In the genomic region with DNA sequence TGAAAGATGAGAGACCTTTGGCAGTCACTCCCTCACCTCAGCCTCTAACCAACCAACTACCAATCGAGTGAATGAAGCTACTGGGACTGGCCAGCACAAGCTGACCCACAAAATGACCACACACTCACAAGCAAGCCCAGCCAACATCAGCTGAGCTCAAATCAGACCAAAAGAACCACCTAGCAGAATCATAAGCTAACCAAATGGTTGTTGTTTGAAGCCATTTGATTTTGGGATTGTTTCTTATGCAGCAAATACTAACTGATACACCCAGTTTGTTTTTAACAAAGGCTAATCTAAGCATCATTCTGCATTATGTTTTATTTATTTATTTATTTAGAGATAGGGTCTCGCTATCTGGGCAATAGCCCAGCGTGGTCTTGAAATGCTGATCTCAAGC, we compare ENCODE assay signal across 10 cellular contexts.
"Had no signal": no experiment of that assay in that cellular context is flagged by ENCODE, and none has a peak within 500 bp of the region (broad histone marks: within the 10 kb centered on the region; RNA-seq: fewer than 3 reads in every experiment).

No MANE protein-coding gene starts in this region.

- H3K4me3 Mint-ChIP-seq: GM23338, H9, HFFc6, IgD-negative memory B cell had no signal

- H3K4me2 ChIP-seq: GM23338 had no signal

- H3K4me3 ChIP-seq: GM23338 had no signal

- DNase-seq: H9, HCEC 1CT, HFFc6, KBM-7 had no signal

- H2AFZ ChIP-seq: GM23338 had no signal

- ATAC-seq: GM23338, HepG2 had no signal

- H3K27ac ChIP-seq: HL-60 had no signal

- H3K27ac Mint-ChIP-seq: GM23338, HFFc6, IgD-negative memory B cell had no signal

- H3K36me3 Mint-ChIP-seq: IgD-negative memory B cell had no signal

- FAIRE-seq: H1, H54, HepG2 had no signal
